1 cellular context compared by ENCODE assay signal in genomic region chr14:68947802-68948201, GRCh38.
TF ChIP-seq lines count a peak whose summit lies in the region.

No MANE protein-coding gene starts in this region.

TF ChIP-seq in K562, 482 proteins besides CTCF, POLR2A, EP300 and RAD21 (continued from another document):
- TF ChIP-seq, protein P1, sequence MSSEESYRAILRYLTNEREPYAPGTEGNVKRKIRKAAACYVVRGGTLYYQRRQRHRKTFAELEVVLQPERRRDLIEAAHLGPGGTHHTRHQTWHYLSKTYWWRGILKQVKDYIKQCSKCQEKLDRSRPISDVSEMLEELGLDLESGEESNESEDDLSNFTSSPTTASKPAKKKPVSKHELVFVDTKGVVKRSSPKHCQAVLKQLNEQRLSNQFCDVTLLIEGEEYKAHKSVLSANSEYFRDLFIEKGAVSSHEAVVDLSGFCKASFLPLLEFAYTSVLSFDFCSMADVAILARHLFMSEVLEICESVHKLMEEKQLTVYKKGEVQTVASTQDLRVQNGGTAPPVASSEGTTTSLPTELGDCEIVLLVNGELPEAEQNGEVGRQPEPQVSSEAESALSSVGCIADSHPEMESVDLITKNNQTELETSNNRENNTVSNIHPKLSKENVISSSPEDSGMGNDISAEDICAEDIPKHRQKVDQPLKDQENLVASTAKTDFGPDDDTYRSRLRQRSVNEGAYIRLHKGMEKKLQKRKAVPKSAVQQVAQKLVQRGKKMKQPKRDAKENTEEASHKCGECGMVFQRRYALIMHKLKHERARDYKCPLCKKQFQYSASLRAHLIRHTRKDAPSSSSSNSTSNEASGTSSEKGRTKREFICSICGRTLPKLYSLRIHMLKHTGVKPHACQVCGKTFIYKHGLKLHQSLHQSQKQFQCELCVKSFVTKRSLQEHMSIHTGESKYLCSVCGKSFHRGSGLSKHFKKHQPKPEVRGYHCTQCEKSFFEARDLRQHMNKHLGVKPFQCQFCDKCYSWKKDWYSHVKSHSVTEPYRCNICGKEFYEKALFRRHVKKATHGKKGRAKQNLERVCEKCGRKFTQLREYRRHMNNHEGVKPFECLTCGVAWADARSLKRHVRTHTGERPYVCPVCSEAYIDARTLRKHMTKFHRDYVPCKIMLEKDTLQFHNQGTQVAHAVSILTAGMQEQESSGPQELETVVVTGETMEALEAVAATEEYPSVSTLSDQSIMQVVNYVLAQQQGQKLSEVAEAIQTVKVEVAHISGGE (CRISPR knock-in tag; IDR thresholded peaks at IDR 0.05): no peak
- TF ChIP-seq, protein P2, sequence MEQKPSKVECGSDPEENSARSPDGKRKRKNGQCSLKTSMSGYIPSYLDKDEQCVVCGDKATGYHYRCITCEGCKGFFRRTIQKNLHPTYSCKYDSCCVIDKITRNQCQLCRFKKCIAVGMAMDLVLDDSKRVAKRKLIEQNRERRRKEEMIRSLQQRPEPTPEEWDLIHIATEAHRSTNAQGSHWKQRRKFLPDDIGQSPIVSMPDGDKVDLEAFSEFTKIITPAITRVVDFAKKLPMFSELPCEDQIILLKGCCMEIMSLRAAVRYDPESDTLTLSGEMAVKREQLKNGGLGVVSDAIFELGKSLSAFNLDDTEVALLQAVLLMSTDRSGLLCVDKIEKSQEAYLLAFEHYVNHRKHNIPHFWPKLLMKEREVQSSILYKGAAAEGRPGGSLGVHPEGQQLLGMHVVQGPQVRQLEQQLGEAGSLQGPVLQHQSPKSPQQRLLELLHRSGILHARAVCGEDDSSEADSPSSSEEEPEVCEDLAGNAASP (IDR thresholded peaks at IDR 0.05): no peak
